Comparison of ENCODE assay signal across 27 cellular contexts in genomic region chr3:29410660-29411405, GRCh38.
DNase-seq lines count a peak whose midpoint lies in the region; ATAC-seq and FAIRE-seq lines count a peak whose summit lies in the region.
"Had no signal": no experiment of that assay in that cellular context is flagged by ENCODE, and none has a peak within 500 bp of the region (broad histone marks: within the 10 kb centered on the region; RNA-seq: fewer than 3 reads in every experiment).

No MANE protein-coding gene starts in this region.

- H3K27me3 ChIP-seq in SJSA1 (replicated peaks), result no peaks in the 10 kb centered on the region
- no peaks in the 10 kb centered on the region for H3K27me3 ChIP-seq in aorta (ENCODE audit: control insufficient read depth in 1 of 2, insufficient read depth in 2 of 2, low read length in 1 of 2)
- H3K27me3 ChIP-seq: adrenal gland, dorsolateral prefrontal cortex, foreskin keratinocyte, upper lobe of left lung had no signal

- H3K36me3 ChIP-seq in SJSA1 (peaks cover 3% of the 10 kb centered on the region; the same call in 1 of the 2 replicates), aorta (ENCODE audit: control insufficient read depth in 1 of 2, insufficient read depth in 2 of 2, low read length in 1 of 2) (no peaks in the 10 kb centered on the region)
- H3K36me3 ChIP-seq: adrenal gland, upper lobe of left lung, WERI-Rb-1 had no signal

- FAIRE-seq in RCC 7860 (lab: Jason Lieb, UNC), result no peak
- FAIRE-seq: HTR-8/SVneo had no signal

- ATAC-seq in aorta (ENCODE audit: low FRiP score), result no peak

- H3K4me1 ChIP-seq in SJSA1 (replicated peaks) (peaks cover 57% of the 10 kb centered on the region), aorta (ENCODE audit: control insufficient read depth in 1 of 2, insufficient read depth in 2 of 2, low read length in 2 of 2) (peaks cover 4 to 13% of the 10 kb centered on the region in 2 donors)

- H3K27ac ChIP-seq in SJSA1, result peak overlapping the region; percentile 65
- no peak overlapping the region for H3K27ac ChIP-seq in aorta (ENCODE audit: low read depth in 1 of 2, low read length in 2 of 2)
- H3K27ac ChIP-seq: 22Rv1, dorsolateral prefrontal cortex, foreskin keratinocyte, upper lobe of left lung, WERI-Rb-1 had no signal

- H3K4me3 ChIP-seq in SJSA1 (no peak overlapping the region), aorta (ENCODE audit: low read length in 2 of 2) (no peak overlapping the region)
- H3K4me3 ChIP-seq: adrenal gland, dorsolateral prefrontal cortex, upper lobe of left lung had no signal

- no peaks in the 10 kb centered on the region for H3K9me3 ChIP-seq in SJSA1 (replicated peaks)
- no peaks in the 10 kb centered on the region for H3K9me3 ChIP-seq in aorta (ENCODE audit: control insufficient read depth, low read length)
- H3K9me3 ChIP-seq: adrenal gland, upper lobe of left lung had no signal

- DNase-seq in NCI-H1105 treated with DMSO at 0.1 percent for 48 hours (lab: John Stamatoyannopoulos, UW) (peak; percentile 4), NCI-H1105 (lab: John Stamatoyannopoulos, UW) (no peak), NAMALWA (ENCODE audit: low spot score) (peak; percentile 24), SJSA1 (ENCODE audit: low read depth in 1 of 2, low spot score in 2 of 2) (peak; percentile 43 to 61), myocyte (ENCODE audit: low read depth) (peak; percentile 60), COLO668 (lab: John Stamatoyannopoulos, UW; ENCODE audit: unreplicated experiment) (no peak), RCC 7860 (ENCODE audit: low spot score) (no peak), aorta (no peak)
- DNase-seq: activated CD4-positive, alpha-beta T cell treated with anti-CD3 and anti-CD28 coated beads, Interleukin-2, amount 50 U/mL, for 48 hours; activated T-cell treated with anti-CD3 and anti-CD28 coated beads for 4 hours; AML-193; COR-L47; dorsolateral prefrontal cortex; EL; HCEC 1CT; hypothalamus; islet precursor cell; Kasumi-1; NCI-H345; OCI-M1; stimulated activated CD4-positive, alpha-beta T cell treated with anti-CD3 and anti-CD28 coated beads, Interleukin-4, amount 100 ng/mL, for 4 hours; upper lobe of left lung had no signal

- intact Hi-C loops in aorta (cut with DNase I), result no loop called here

- 34 to 35% methylated on average over 3 of the region's 3 CpGs for WGBS in aorta, 2 donors

Comparison
In these comparisons a context has a peak if more than half of its experiments do, and no peak if none do; other contexts are left out.
1. DNase-seq: peak in NCI-H1105 treated with DMSO at 0.1 percent for 48 hours (single experiment), NAMALWA (single experiment), SJSA1 (2 of 2) and myocyte (single experiment); none in NCI-H1105 (single experiment), COLO668 (single experiment), RCC 7860 (single experiment) and aorta (0 of 2).